In genomic region chr21:38126677-38127271, GRCh38 we compare ENCODE assay signal across 8 cellular contexts.
A peak's percentile ranks its signal among the peaks of the same experiment; 100 is the strongest.
DNase-seq lines count a peak whose midpoint lies in the region; ATAC-seq and TF ChIP-seq lines count a peak whose summit lies in the region.

No MANE protein-coding gene starts in this region.

- H3K79me2 ChIP-seq in fibroblast of lung (ENCODE audit: control insufficient read depth, insufficient read depth, low read length): no peaks in the 10 kb centered on the region

- POLR2A ChIA-PET in Caco-2 (lab: Charles Lee): no interaction called here

- H3K14ac ChIP-seq in neuronal stem cell (ENCODE audit: low read length): no peak overlapping the region

- H3K9ac ChIP-seq in fibroblast of lung (ENCODE audit: insufficient read depth, low read length) (no peak overlapping the region), neuronal stem cell (ENCODE audit: low read depth, low read length, poor library complexity) (no peak overlapping the region)

- H4K91ac ChIP-seq in neuronal stem cell (ENCODE audit: low read depth, low read length, poor library complexity): no peak overlapping the region

- H2AK5ac ChIP-seq in neuronal stem cell (ENCODE audit: low read depth, low read length): no peak overlapping the region

- H3K79me1 ChIP-seq in neuronal stem cell (ENCODE audit: low read depth, low read length): no peaks in the 10 kb centered on the region

- no peaks in the 10 kb centered on the region for H3K4me1 ChIP-seq in Caco-2
- H3K4me1 ChIP-seq in fibroblast of lung (ENCODE audit: control insufficient read depth, extremely low read depth, insufficient read depth, low read length): no peaks in the 10 kb centered on the region
- no peaks in the 10 kb centered on the region for H3K4me1 ChIP-seq in neuronal stem cell (ENCODE audit: control insufficient read depth in 2 of 2, insufficient read depth in 1 of 2, low read depth in 1 of 2, low read length in 2 of 2)
- H3K4me1 ChIP-seq in upper lobe of right lung: no peaks in the 10 kb centered on the region

- peaks cover 5% of the 10 kb centered on the region for H3K27me3 Mint-ChIP-seq in Caco-2 (ENCODE audit: insufficient read depth, unreplicated experiment)

- no TSS peak for BruUV-seq in Caco-2 (replicated peaks; lab: Mats Ljungman, UMichigan)

- TF ChIP-seq CTCF in Caco-2 (IDR thresholded peaks at IDR 0.05; ENCODE audit: insufficient read depth in 1 of 2, low read depth in 1 of 2, low read length in 1 of 2, severe bottlenecking in 1 of 2, unreplicated experiment in 1 of 2) (peak; percentile 78 to 81), HL-60 (IDR thresholded peaks at IDR 0.05; ENCODE audit: insufficient read depth, low read length) (peak; percentile 76), fibroblast of lung (conservative IDR thresholded peaks at IDR 0.05 in 1 of 2, IDR thresholded peaks at IDR 0.05 in 1 of 2; ENCODE audit: low read depth in 1 of 2, low read length in 2 of 2) (peak; percentile 71 to 85), upper lobe of right lung (IDR thresholded peaks at IDR 0.05) (peak; percentile 69)

- intact Hi-C loops in Caco-2 (cut with micrococcal nuclease; ENCODE audit: unreplicated experiment): loop anchor here (1.0 kb wide), 1 partner anchor 414 kb away; no protein-coding TSS in a partner anchor
- intact Hi-C loops in upper lobe of right lung (cut with DNase I): no loop called here

- H2BK120ac ChIP-seq in neuronal stem cell (ENCODE audit: low read depth, low read length): no peak overlapping the region

- H2BK12ac ChIP-seq in neuronal stem cell (ENCODE audit: low read length): no peak overlapping the region

- H3K4me2 ChIP-seq in fibroblast of lung (ENCODE audit: extremely low read depth, insufficient read depth, low read length) (no peak overlapping the region), neuronal stem cell (ENCODE audit: insufficient read depth, low read length, poor library complexity, severe bottlenecking) (no peak overlapping the region)

- no peak overlapping the region for H3K27ac ChIP-seq in HL-60 (replicated peaks)
- H3K27ac ChIP-seq in fibroblast of lung (ENCODE audit: insufficient read depth, low read length): no peak overlapping the region
- H3K27ac ChIP-seq in neuronal stem cell (replicated peaks; ENCODE audit: low read length): no peak overlapping the region
- no peak overlapping the region for H3K27ac ChIP-seq in upper lobe of right lung

- H3K4me3 ChIP-seq in Caco-2 (ENCODE audit: low read depth, low read length) (no peak overlapping the region), HL-60 (replicated peaks; ENCODE audit: insufficient read depth, low read length) (no peak overlapping the region), fibroblast of lung (replicated peaks in 1 of 4; ENCODE audit: control extremely low read depth in 1 of 4, insufficient read depth in 1 of 4, low read depth in 3 of 4, low read length in 4 of 4) (no peak overlapping the region), neuronal stem cell (ENCODE audit: low read length in 2 of 2) (no peak overlapping the region), upper lobe of right lung (no peak overlapping the region)

- H4K20me1 ChIP-seq in fibroblast of lung (ENCODE audit: control insufficient read depth, extremely low read depth, insufficient read depth, low read length): no peaks in the 10 kb centered on the region

- H3K27me3 ChIP-seq in Caco-2 (replicated peaks; ENCODE audit: control insufficient read depth, insufficient read depth, low read length) (no peaks in the 10 kb centered on the region), HL-60 (ENCODE audit: insufficient read depth, poor library complexity, severe bottlenecking) (peaks cover 3% of the 10 kb centered on the region), fibroblast of lung (ENCODE audit: control insufficient read depth, insufficient read depth, low read length) (peaks cover 4% of the 10 kb centered on the region), neuronal stem cell (ENCODE audit: control insufficient read depth in 3 of 3, insufficient read depth in 3 of 3, low read depth in 1 of 3, low read length in 3 of 3) (peaks cover 0 to 2% (median 0%) of the 10 kb centered on the region in 3 experiments), upper lobe of right lung (peaks cover 5% of the 10 kb centered on the region)

- no peaks in the 10 kb centered on the region for H3K36me3 Mint-ChIP-seq in Caco-2 (ENCODE audit: insufficient read depth, unreplicated experiment)

- H3K4ac ChIP-seq in neuronal stem cell (ENCODE audit: low read length): no peak overlapping the region

- H3K18ac ChIP-seq in neuronal stem cell (ENCODE audit: low read length): no peak overlapping the region

- CTCF ChIA-PET in Caco-2 (lab: Charles Lee): interaction anchor here (0.6 to 1.7 kb wide), 10 partner anchors 8 to 1517 kb away, joined by 3 to 9 read pairs (median 3); no protein-coding TSS in a partner anchor

- no peaks in the 10 kb centered on the region for H3K36me3 ChIP-seq in Caco-2 (ENCODE audit: control insufficient read depth, insufficient read depth, low read length)
- no peaks in the 10 kb centered on the region for H3K36me3 ChIP-seq in fibroblast of lung (ENCODE audit: control insufficient read depth, insufficient read depth, low read length)
- no peaks in the 10 kb centered on the region for H3K36me3 ChIP-seq in neuronal stem cell (replicated peaks in 1 of 2; ENCODE audit: control insufficient read depth in 2 of 2, insufficient read depth in 2 of 2, low read length in 2 of 2)
- no peaks in the 10 kb centered on the region for H3K36me3 ChIP-seq in upper lobe of right lung

- no peak overlapping the region for H3K27ac Mint-ChIP-seq in Caco-2 (ENCODE audit: unreplicated experiment)

- H3K23ac ChIP-seq in neuronal stem cell (ENCODE audit: low read depth, low read length, poor library complexity): no peak overlapping the region

- H4K8ac ChIP-seq in neuronal stem cell (ENCODE audit: low read depth, low read length): no peak overlapping the region

- no peak overlapping the region for H2AFZ ChIP-seq in fibroblast of lung (ENCODE audit: low read length)
- H2AFZ ChIP-seq in neuronal stem cell (ENCODE audit: low read length): no peak overlapping the region

- no peak overlapping the region for H3K4me3 Mint-ChIP-seq in Caco-2 (ENCODE audit: unreplicated experiment)

- DNase-seq in Caco-2 (peak; percentile 69 to 79), HL-60 (ENCODE audit: low read depth in 1 of 2, low spot score in 1 of 2) (peak; percentile 12 to 54), NCI-H82 treated with DMSO at 0.1 percent for 48 hours (lab: John Stamatoyannopoulos, UW; ENCODE audit: unreplicated experiment) (peak; percentile 24), fibroblast of lung (ENCODE audit: low read depth in 2 of 2) (peak; percentile 20 to 30), neuronal stem cell (ENCODE audit: low spot score) (peak; percentile 48), upper lobe of right lung (peak; percentile 76)
- DNase-seq in activated CD8-positive, alpha-beta memory T cell treated with anti-CD3 and anti-CD28 coated beads, Interleukin-2, amount 50 U/mL, for 24 hours (ENCODE audit: extremely low read depth): peak; percentile 6

- no CpG with 5 or more reads among the region's 8 CpGs for WGBS in neuronal stem cell (ENCODE audit: extremely low coverage in 2 of 2, insufficient read length in 2 of 2, insufficient replicate concordance in 1 of 2), 2 donors

- no peaks in the 10 kb centered on the region for H3K4me1 Mint-ChIP-seq in Caco-2 (ENCODE audit: low read depth, unreplicated experiment)

- H3K9me3 Mint-ChIP-seq in Caco-2 (ENCODE audit: unreplicated experiment): no peaks in the 10 kb centered on the region

- peak; percentile 95 for ATAC-seq in upper lobe of right lung
- no peak for ATAC-seq in GM18873 (IDR thresholded peaks at IDR 0.05; ENCODE audit: low FRiP score, unreplicated experiment)

- H3K9me3 ChIP-seq in Caco-2: no peaks in the 10 kb centered on the region
- H3K9me3 ChIP-seq in fibroblast of lung (ENCODE audit: control insufficient read depth, insufficient read depth, low read depth, low read length): no peaks in the 10 kb centered on the region
- H3K9me3 ChIP-seq in neuronal stem cell (replicated peaks in 1 of 2; ENCODE audit: control insufficient read depth in 2 of 2, insufficient read depth in 1 of 2, low read depth in 1 of 2, low read length in 2 of 2): no peaks in the 10 kb centered on the region
- H3K9me3 ChIP-seq in upper lobe of right lung: no peaks in the 10 kb centered on the region

- no peak overlapping the region for H2BK5ac ChIP-seq in neuronal stem cell (ENCODE audit: low read length)

- H2BK15ac ChIP-seq in neuronal stem cell (ENCODE audit: low read length): no peak overlapping the region

Comparison
In these comparisons a context has a peak if more than half of its experiments do, and no peak if none do; other contexts are left out.
1. DNase-seq: peak in every context shown above with its lines; median percentile 76 in upper lobe of right lung; 74 in Caco-2; 48 in neuronal stem cell; 33 in HL-60; 25 in fibroblast of lung; 24 in NCI-H82 treated with DMSO at 0.1 percent for 48 hours; 6 in activated CD8-positive, alpha-beta memory T cell treated with anti-CD3 and anti-CD28 coated beads, Interleukin-2, amount 50 U/mL, for 24 hours.